38 cellular contexts compared by ENCODE assay signal in the genomic region with DNA sequence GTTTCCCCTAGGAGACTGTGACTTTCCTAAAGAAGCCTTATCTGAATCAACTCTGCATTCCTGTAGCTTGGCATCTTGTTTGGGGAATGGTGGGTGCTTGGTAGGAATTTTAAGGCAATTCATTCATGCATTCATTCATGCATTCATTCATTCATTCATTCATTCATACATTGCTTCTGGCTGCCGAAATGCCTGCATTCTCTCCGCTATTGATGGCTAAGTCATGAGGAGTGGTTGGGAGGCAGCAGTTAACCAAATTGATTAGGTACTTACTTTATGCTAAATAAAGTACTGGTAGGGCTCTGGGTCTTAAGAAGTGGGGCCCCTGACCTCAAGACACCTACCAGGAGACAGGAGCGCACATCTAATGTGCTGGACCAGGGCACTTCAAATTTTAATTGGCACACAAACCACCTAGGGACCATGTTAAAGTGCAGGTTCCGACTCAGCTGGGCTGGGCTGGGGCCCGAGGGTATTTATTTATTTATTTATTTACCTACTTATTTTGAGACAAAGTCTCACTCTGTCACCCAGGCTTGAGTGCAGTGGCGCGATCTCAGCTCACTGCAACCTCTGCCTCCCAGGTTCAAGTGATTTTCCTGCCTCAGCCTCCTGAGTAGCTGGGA.
"Had no signal": no experiment of that assay in that cellular context is flagged by ENCODE, and none has a peak within 500 bp of the region (broad histone marks: within the 10 kb centered on the region; RNA-seq: fewer than 3 reads in every experiment).

No MANE protein-coding gene starts in this region.

- H3K9me3 Mint-ChIP-seq: activated CD4-positive, alpha-beta memory T cell treated with anti-CD3 and anti-CD28 coated beads for 36 hours; activated CD4-positive, alpha-beta T cell treated with anti-CD3 and anti-CD28 coated beads, Interleukin-2, amount 10 ng/mL, durations not matched to agents 24 days and 14 days; activated T-cell treated with anti-CD3 and anti-CD28 coated beads, Interleukin-2, amount 50 U/mL, for 4 hours; activated T-helper 1 cell treated with anti-CD3 and anti-CD28 coated beads, Interleukin-12 subunit alpha, Interleukin-12 subunit beta, Interleukin-2, Interleukin-4 antibody, amounts not matched to agents 30 ng/mL and 10 ng/mL and 1 ng/mL, durations not matched to agents 14 hours and 24 hours and 36 hours; activated T-helper 17 cell treated with anti-CD3 and anti-CD28 coated beads, Interleukin-2, amount 50 U/mL, for 72 hours; central memory CD8-positive, alpha-beta T cell had no signal

- H3K9me3 ChIP-seq: adrenal gland, body of pancreas had no signal

- H3K4me3 Mint-ChIP-seq: activated B cell treated with CpG ODN at 0.5 μM for 24 hours; activated CD4-positive, alpha-beta memory T cell treated with anti-CD3 and anti-CD28 coated beads for 36 hours; activated CD4-positive, alpha-beta T cell treated with anti-CD3 and anti-CD28 coated beads, Interleukin-2, amount 10 ng/mL, durations not matched to agents 24 days and 14 days; activated CD8-positive, alpha-beta memory T cell treated with anti-CD3 and anti-CD28 coated beads, Interleukin-2, amount 10 ng/mL, durations not matched to agents 7 days and 5 days; activated CD8-positive, alpha-beta T cell treated with anti-CD3 and anti-CD28 coated beads for 36 hours; activated naive CD4-positive, alpha-beta T cell treated with anti-CD3 and anti-CD28 coated beads for 36 hours; activated naive CD8-positive, alpha-beta T cell treated with anti-CD3 and anti-CD28 coated beads for 36 hours; activated T-cell treated with anti-CD3 and anti-CD28 coated beads, Interleukin-2, amount 50 U/mL, for 4 hours; activated T-cell treated with anti-CD3 and anti-CD28 coated beads, Interleukin-2, amount 50 U/mL, for 72 hours; activated T-helper 1 cell treated with anti-CD3 and anti-CD28 coated beads, Interleukin-12 subunit alpha, Interleukin-12 subunit beta, Interleukin-2, Interleukin-4 antibody, amounts not matched to agents 30 ng/mL and 10 ng/mL and 1 ng/mL, durations not matched to agents 14 hours and 24 hours and 36 hours; activated T-helper 17 cell treated with anti-CD3 and anti-CD28 coated beads, Interleukin-2, amount 50 U/mL, for 72 hours; central memory CD8-positive, alpha-beta T cell; T-helper 1 cell treated with Interleukin-12 subunit alpha and Interleukin-12 subunit beta and Interleukin-4 antibody, amounts not matched to agents 30 μg/mL and 1 μg/mL, for 36 hours; T-helper 2 cell treated with Interferon-gamma antibody and Interleukin-4, amounts not matched to agents 5 μg/mL and 100 μg/mL, for 36 hours had no signal

- H3K27me3 ChIP-seq: adrenal gland, body of pancreas, brain microvascular endothelial cell, cardiac muscle cell had no signal

- FAIRE-seq: astrocyte, bronchial epithelial cell, TTC549 had no signal

- H3K36me3 ChIP-seq: adrenal gland, brain microvascular endothelial cell, cardiac muscle cell had no signal

- H3K4me1 ChIP-seq: adrenal gland, body of pancreas had no signal

- H3K36me3 Mint-ChIP-seq: activated CD4-positive, alpha-beta memory T cell treated with anti-CD3 and anti-CD28 coated beads for 36 hours; activated CD8-positive, alpha-beta memory T cell treated with anti-CD3 and anti-CD28 coated beads, Interleukin-2, amount 10 ng/mL, durations not matched to agents 7 days and 5 days; activated naive CD8-positive, alpha-beta T cell treated with anti-CD3 and anti-CD28 coated beads for 36 hours had no signal

- DNase-seq: activated B cell treated with CpG ODN at 0.5 μM for 24 hours; activated CD4-positive, alpha-beta memory T cell treated with anti-CD3 and anti-CD28 coated beads for 36 hours; activated CD4-positive, alpha-beta T cell treated with anti-CD3 and anti-CD28 coated beads for 4 hours; activated CD4-positive, alpha-beta T cell treated with anti-CD3 and anti-CD28 coated beads, Interleukin-2, amount 10 ng/mL, durations not matched to agents 24 days and 14 days; activated CD4-positive, alpha-beta T cell treated with anti-CD3 and anti-CD28 coated beads, Interleukin-2, amount 50 U/mL, for 1 hour; activated CD4-positive, alpha-beta T cell treated with anti-CD3 and anti-CD28 coated beads, Interleukin-2, amount 50 U/mL, for 4 hours; activated CD4-positive, CD25-positive, alpha-beta regulatory T cell treated with anti-CD3 and anti-CD28 coated beads, Interleukin-2, amount 50 U/mL, for 72 hours; activated CD8-positive, alpha-beta memory T cell treated with anti-CD3 and anti-CD28 coated beads, Interleukin-2, amount 10 ng/mL, durations not matched to agents 7 days and 5 days; activated CD8-positive, alpha-beta T cell treated with anti-CD3 and anti-CD28 coated beads for 36 hours; activated effector memory CD4-positive, alpha-beta T cell treated with anti-CD3 and anti-CD28 coated beads, Interleukin-2, amount 50 U/mL, for 16 hours; activated gamma-delta T cell treated with Interleukin-2 at 50 U/mL for 16 hours; activated naive CD4-positive, alpha-beta T cell treated with anti-CD3 and anti-CD28 coated beads for 36 hours; activated naive CD4-positive, alpha-beta T cell treated with anti-CD3 and anti-CD28 coated beads, Interleukin-2, amount 50 U/mL, for 16 hours; activated naive CD8-positive, alpha-beta T cell treated with anti-CD3 and anti-CD28 coated beads for 36 hours; activated T-cell treated with anti-CD3 and anti-CD28 coated beads for 4 hours; activated T-cell treated with anti-CD3 and anti-CD28 coated beads, Interleukin-2, amount 50 U/mL, for 1 hour; activated T-cell treated with anti-CD3 and anti-CD28 coated beads, Interleukin-2, amount 50 U/mL, for 4 hours; activated T-cell treated with anti-CD3 and anti-CD28 coated beads, Interleukin-2, amount 50 U/mL, for 72 hours; adrenal gland; amniotic stem cell; aorta; body of pancreas; brain microvascular endothelial cell; cerebellar nuclear complex; T-helper 1 cell; T-helper 2 cell; T-helper 9 cell had no signal

- H3K4me3 ChIP-seq: adrenal gland, body of pancreas, cardiac muscle cell had no signal

- H3K4me1 Mint-ChIP-seq: activated B cell treated with CpG ODN at 0.5 μM for 24 hours; activated CD4-positive, alpha-beta T cell treated with anti-CD3 and anti-CD28 coated beads, Interleukin-2, amount 10 ng/mL, durations not matched to agents 24 days and 14 days; activated CD8-positive, alpha-beta memory T cell treated with anti-CD3 and anti-CD28 coated beads, Interleukin-2, amount 10 ng/mL, durations not matched to agents 7 days and 5 days; activated T-helper 17 cell treated with anti-CD3 and anti-CD28 coated beads, Interleukin-2, amount 50 U/mL, for 72 hours; central memory CD8-positive, alpha-beta T cell had no signal

- ATAC-seq: activated CD8-positive, alpha-beta memory T cell treated with anti-CD3 and anti-CD28 coated beads, Interleukin-2, amount 10 ng/mL, durations not matched to agents 7 days and 5 days; activated CD8-positive, alpha-beta T cell treated with anti-CD3 and anti-CD28 coated beads for 36 hours; activated naive CD4-positive, alpha-beta T cell treated with anti-CD3 and anti-CD28 coated beads, Interleukin-2, amount 50 U/mL, for 72 hours; activated T-cell treated with anti-CD3 and anti-CD28 coated beads, Interleukin-2, amount 50 U/mL, for 4 hours; activated T-cell treated with anti-CD3 and anti-CD28 coated beads, Interleukin-2, amount 50 U/mL, for 72 hours; activated T-helper 17 cell treated with anti-CD3 and anti-CD28 coated beads, Interleukin-2, amount 50 U/mL, for 72 hours; body of pancreas had no signal

- H3K27ac ChIP-seq: adrenal gland, body of pancreas, brain microvascular endothelial cell, cardiac muscle cell, VCaP had no signal

- H3K27ac Mint-ChIP-seq: activated B cell treated with CpG ODN at 0.5 μM for 24 hours; activated CD4-positive, alpha-beta memory T cell treated with anti-CD3 and anti-CD28 coated beads for 36 hours; activated CD4-positive, alpha-beta T cell treated with anti-CD3 and anti-CD28 coated beads, Interleukin-2, amount 10 ng/mL, durations not matched to agents 24 days and 14 days; activated CD8-positive, alpha-beta memory T cell treated with anti-CD3 and anti-CD28 coated beads, Interleukin-2, amount 10 ng/mL, durations not matched to agents 7 days and 5 days; activated CD8-positive, alpha-beta T cell treated with anti-CD3 and anti-CD28 coated beads for 36 hours; activated naive CD4-positive, alpha-beta T cell treated with anti-CD3 and anti-CD28 coated beads for 36 hours; activated naive CD4-positive, alpha-beta T cell treated with anti-CD3 and anti-CD28 coated beads, Interleukin-2, amount 50 U/mL, for 72 hours; activated naive CD8-positive, alpha-beta T cell treated with anti-CD3 and anti-CD28 coated beads for 36 hours; activated T-cell treated with anti-CD3 and anti-CD28 coated beads, Interleukin-2, amount 50 U/mL, for 72 hours; activated T-helper 1 cell treated with anti-CD3 and anti-CD28 coated beads, Interleukin-12 subunit alpha, Interleukin-12 subunit beta, Interleukin-2, Interleukin-4 antibody, amounts not matched to agents 30 ng/mL and 10 ng/mL and 1 ng/mL, durations not matched to agents 14 hours and 24 hours and 36 hours; activated T-helper 17 cell treated with anti-CD3 and anti-CD28 coated beads, Interleukin-2, amount 50 U/mL, for 72 hours; T-helper 1 cell treated with Interleukin-12 subunit alpha and Interleukin-12 subunit beta and Interleukin-4 antibody, amounts not matched to agents 30 μg/mL and 1 μg/mL, for 36 hours; T-helper 2 cell treated with Interferon-gamma antibody and Interleukin-4, amounts not matched to agents 5 μg/mL and 100 μg/mL, for 36 hours had no signal
